In genomic region chr12:6723607-6724408, GRCh38 we compare ENCODE assay signal across 8 cellular contexts. TPM values are rescaled to one million over a fixed set of nuclear protein-coding genes. Genes with fewer than 3 reads are reported as not detected.
A peak's percentile ranks its signal among the peaks of the same experiment; 100 is the strongest.
DNase-seq lines count a peak whose midpoint lies in the region; TF ChIP-seq lines count a peak whose summit lies in the region.

A gene with protein sequence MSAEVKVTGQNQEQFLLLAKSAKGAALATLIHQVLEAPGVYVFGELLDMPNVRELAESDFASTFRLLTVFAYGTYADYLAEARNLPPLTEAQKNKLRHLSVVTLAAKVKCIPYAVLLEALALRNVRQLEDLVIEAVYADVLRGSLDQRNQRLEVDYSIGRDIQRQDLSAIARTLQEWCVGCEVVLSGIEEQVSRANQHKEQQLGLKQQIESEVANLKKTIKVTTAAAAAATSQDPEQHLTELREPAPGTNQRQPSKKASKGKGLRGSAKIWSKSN (plus strand): TSS chr12:6724046. CDS start chr12:6724657, 611 bp downstream.

- peak within 1 kb of the TSS; percentile 91 for H3K4me3 Mint-ChIP-seq in activated naive CD4-positive, alpha-beta T cell treated with anti-CD3 and anti-CD28 coated beads for 36 hours

- peaks cover 25% of the 10 kb centered on the region for H3K4me1 Mint-ChIP-seq in activated naive CD4-positive, alpha-beta T cell treated with anti-CD3 and anti-CD28 coated beads for 36 hours (ENCODE audit: low read depth)

- H3K9me3 Mint-ChIP-seq in activated naive CD4-positive, alpha-beta T cell treated with anti-CD3 and anti-CD28 coated beads for 36 hours: no peaks in the 10 kb centered on the region

- CTCF ChIA-PET in activated naive CD4-positive, alpha-beta T cell treated with anti-CD3 and anti-CD28 coated beads for 36 hours (lab: Charles Lee): interaction anchor here (0.6 to 2.0 kb wide), 17 partner anchors 10 to 169 kb away, joined by 3 to 19 read pairs (median 3); partner anchors contain the start of genes MLF2, SPSB2 and ZNF384

- H3K9me3 ChIP-seq in neuron (ENCODE audit: low read length) (no peaks in the 10 kb centered on the region), subcutaneous abdominal adipose tissue (ENCODE audit: control insufficient read depth in 5 of 5, low read length in 5 of 5) (no peaks in the 10 kb centered on the region)

- DNase-seq in GM03348 (ENCODE audit: low spot score) (peak; percentile 97), HFF-Myc (ENCODE audit: extremely low read depth, low read depth) (peak; percentile 97), NAMALWA (ENCODE audit: low spot score) (peak; percentile 100), SK-N-DZ (ENCODE audit: low spot score) (peak; percentile 100), foreskin melanocyte (peak; percentile 98)
- DNase-seq in activated naive CD4-positive, alpha-beta T cell treated with anti-CD3 and anti-CD28 coated beads for 36 hours: peak; percentile 98

- no peaks in the 10 kb centered on the region for H3K27me3 Mint-ChIP-seq in activated naive CD4-positive, alpha-beta T cell treated with anti-CD3 and anti-CD28 coated beads for 36 hours (ENCODE audit: low read depth)

- H3K4me3 ChIP-seq in HFF-Myc (replicated peaks; ENCODE audit: low read depth, low read length): peak within 1 kb of the TSS; percentile 84
- peak within 1 kb of the TSS; percentile 83 for H3K4me3 ChIP-seq in neuron (ENCODE audit: low read length)
- peak within 1 kb of the TSS; percentile 79 to 89 (median 81) for H3K4me3 ChIP-seq in subcutaneous abdominal adipose tissue (ENCODE audit: low read depth in 1 of 5, low read length in 5 of 5)

- H2AFZ ChIP-seq in neuron (ENCODE audit: low read depth, low read length): peak within 1 kb of the TSS; percentile 88

- H3K27ac Mint-ChIP-seq in activated naive CD4-positive, alpha-beta T cell treated with anti-CD3 and anti-CD28 coated beads for 36 hours: peak within 1 kb of the TSS; percentile 89

- no peaks in the 10 kb centered on the region for H3K27me3 ChIP-seq in neuron (ENCODE audit: insufficient read depth, low read length)
- no peaks in the 10 kb centered on the region for H3K27me3 ChIP-seq in subcutaneous abdominal adipose tissue (ENCODE audit: control insufficient read depth in 5 of 5, insufficient read depth in 4 of 5, low read length in 5 of 5)

- H3K27ac ChIP-seq in subcutaneous abdominal adipose tissue (ENCODE audit: low read depth, low read length): peak within 1 kb of the TSS; percentile 81

- TF ChIP-seq CTCF in HFF-Myc (IDR thresholded peaks at IDR 0.05; ENCODE audit: low read depth, low read length, missing control alignments): no peak

- peaks cover 13% of the 10 kb centered on the region for H3K36me3 Mint-ChIP-seq in activated naive CD4-positive, alpha-beta T cell treated with anti-CD3 and anti-CD28 coated beads for 36 hours (ENCODE audit: low read depth)

- H3K4me1 ChIP-seq in neuron (ENCODE audit: insufficient read depth, low read length) (peaks cover 9% of the 10 kb centered on the region), subcutaneous abdominal adipose tissue (ENCODE audit: control insufficient read depth in 5 of 5, insufficient read depth in 5 of 5, low read length in 5 of 5) (peaks cover 3 to 18% (median 13%) of the 10 kb centered on the region in 5 donors)

- peak within 1 kb of the TSS; percentile 16 to 82 (median 71) for H3K9ac ChIP-seq in subcutaneous abdominal adipose tissue (ENCODE audit: low read length in 5 of 5)

- H3K36me3 ChIP-seq in neuron (ENCODE audit: insufficient read depth, low read length) (peaks cover 17% of the 10 kb centered on the region), subcutaneous abdominal adipose tissue (ENCODE audit: control insufficient read depth in 5 of 5, insufficient read depth in 5 of 5, low read length in 5 of 5) (peaks cover 3 to 16% (median 15%) of the 10 kb centered on the region in 5 donors)

- intact Hi-C loops in activated naive CD4-positive, alpha-beta T cell treated with anti-CD3 and anti-CD28 coated beads for 36 hours (cut with micrococcal nuclease): loop anchor here (1.0 to 2.0 kb wide), 8 partner anchors 19 to 231 kb away; partner anchors contain the start of genes ING4, LAG3, MLF2 and MRPL51

RNA-seq across cellular contexts. Expression of the gene that starts here (rescaled TPM):
- 56.6 and 71.0 TPM in 2 replicates for polyA plus RNA-seq in SK-N-DZ (2014; cell fraction: cytosol; rRNA removed)
- polyA plus RNA-seq in SK-N-DZ (2014; cell fraction: nucleus; rRNA removed): 124 and 133 TPM in 2 replicates
- 10 to 100 TPM; 43.0 to 47.8 TPM for total RNA-seq in activated naive CD4-positive, alpha-beta T cell treated with anti-CD3 and anti-CD28 coated beads for 36 hours

Comparison
In these comparisons a context has a peak if more than half of its experiments do, and no peak if none do; other contexts are left out.
1. Peak in every context shown above with its lines: DNase-seq, H3K4me3 ChIP-seq and H3K27ac ChIP-seq.